In the genomic region with DNA sequence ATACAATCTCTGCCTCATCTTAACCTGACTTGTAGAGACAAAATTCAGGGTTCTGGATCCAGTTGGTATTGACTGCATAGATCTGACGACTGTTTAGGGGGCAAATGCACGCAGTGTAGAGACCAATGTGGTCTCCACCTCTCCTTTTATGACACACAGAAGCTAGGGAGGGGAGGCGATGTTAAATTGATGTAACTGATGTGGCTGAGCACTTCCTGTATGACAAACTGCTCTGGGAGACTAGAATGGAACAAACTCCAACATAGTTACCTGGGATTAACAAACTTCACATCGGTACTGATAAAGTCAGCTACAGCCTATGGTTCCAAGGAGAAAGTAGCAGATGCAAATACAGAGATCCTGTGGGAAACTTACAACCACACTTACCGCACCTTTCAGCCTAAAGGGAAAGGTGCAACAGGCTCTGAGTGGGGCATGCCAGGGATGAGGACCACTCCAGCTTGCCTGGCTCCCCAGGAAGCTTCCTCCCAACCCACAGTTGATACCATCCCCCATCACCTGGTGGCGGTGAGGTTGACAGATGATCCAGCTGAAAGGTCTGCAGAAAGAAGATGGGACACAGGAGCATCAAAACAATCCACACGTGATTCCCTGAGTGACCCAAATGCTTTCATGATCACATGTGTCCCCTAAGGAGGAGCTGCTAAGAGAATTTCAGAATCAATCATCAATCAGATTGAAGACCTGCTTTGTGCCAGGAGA, we compare ENCODE assay signal across 15 cellular contexts.
DNase-seq lines count a peak whose midpoint lies in the region; ATAC-seq and TF ChIP-seq lines count a peak whose summit lies in the region.
"Had no signal": no experiment of that assay in that cellular context is flagged by ENCODE, and none has a peak within 500 bp of the region (broad histone marks: within the 10 kb centered on the region; RNA-seq: fewer than 3 reads in every experiment).

No MANE protein-coding gene starts in this region.

- no peaks in the 10 kb centered on the region for H3K27me3 Mint-ChIP-seq in activated T-cell treated with anti-CD3 and anti-CD28 coated beads, Interleukin-2, amount 50 U/mL, for 72 hours (ENCODE audit: low read depth)
- no peaks in the 10 kb centered on the region for H3K27me3 Mint-ChIP-seq in stimulated activated naive CD8-positive, alpha-beta T cell treated with anti-CD3 and anti-CD28 coated beads, Interleukin-15, Interleukin-2, amounts not matched to agents 100 ng/mL and 50 ng/mL, for 24 hours
- H3K27me3 Mint-ChIP-seq: brain had no signal

- peak overlapping the region; percentile 62 for H3K27ac Mint-ChIP-seq in activated T-cell treated with anti-CD3 and anti-CD28 coated beads, Interleukin-2, amount 50 U/mL, for 72 hours
- H3K27ac Mint-ChIP-seq in stimulated activated naive CD8-positive, alpha-beta T cell treated with anti-CD3 and anti-CD28 coated beads, Interleukin-15, Interleukin-2, amounts not matched to agents 100 ng/mL and 50 ng/mL, for 24 hours: peak overlapping the region; percentile 75

- no peak for TF ChIP-seq CTCF in RWPE1 (conservative IDR thresholded peaks at IDR 0.05; ENCODE audit: low read depth)

- no peak overlapping the region for H3K4me3 ChIP-seq in effector memory CD4-positive, alpha-beta T cell (ENCODE audit: insufficient read depth, low read depth, low read length, poor library complexity, severe bottlenecking)
- H3K4me3 ChIP-seq: gastroesophageal sphincter, tibial nerve had no signal

- no peaks in the 10 kb centered on the region for H3K9me3 ChIP-seq in effector memory CD4-positive, alpha-beta T cell (ENCODE audit: control insufficient read depth, low read length)
- H3K9me3 ChIP-seq: gastroesophageal sphincter had no signal

- peak; percentile 27 to 41 for DNase-seq in activated T-cell treated with anti-CD3 and anti-CD28 coated beads, Interleukin-2, amount 50 U/mL, for 72 hours
- DNase-seq in activated T-cell treated with anti-CD3 and anti-CD28 coated beads, Interleukin-2, amount 50 U/mL, for 48 hours: no peak
- DNase-seq in RWPE1 (ENCODE audit: low spot score) (no peak), DMS 273 treated with DMSO at 0.1 percent for 48 hours (lab: John Stamatoyannopoulos, UW) (no peak), C1 segment of cervical spinal cord (lab: John Stamatoyannopoulos, UW) (no peak)
- DNase-seq in effector memory CD4-positive, alpha-beta T cell: no peak
- DNase-seq: islet precursor cell, KG1, NCI-H1694, NCI-H510A treated with DMSO at 0.1 percent for 48 hours had no signal

- no peaks in the 10 kb centered on the region for H3K36me3 ChIP-seq in effector memory CD4-positive, alpha-beta T cell (ENCODE audit: control insufficient read depth, insufficient read depth, low read length)
- H3K36me3 ChIP-seq: gastroesophageal sphincter, tibial nerve had no signal

- CTCF ChIA-PET in RWPE1 (lab: Yijun Ruan, JAX): interaction anchor here (0.6 kb wide), 1 partner anchor 286 kb away, joined by 4 read pairs; no protein-coding TSS in a partner anchor

- H3K4me1 ChIP-seq in effector memory CD4-positive, alpha-beta T cell (ENCODE audit: control insufficient read depth, insufficient read depth, low read length, poor library complexity, severe bottlenecking): peaks cover 41% of the 10 kb centered on the region

- H3K4me3 Mint-ChIP-seq in activated T-cell treated with anti-CD3 and anti-CD28 coated beads, Interleukin-2, amount 50 U/mL, for 72 hours: peak overlapping the region; percentile 13 to 50
- peak overlapping the region; percentile 49 for H3K4me3 Mint-ChIP-seq in stimulated activated naive CD8-positive, alpha-beta T cell treated with anti-CD3 and anti-CD28 coated beads, Interleukin-15, Interleukin-2, amounts not matched to agents 100 ng/mL and 50 ng/mL, for 24 hours
- H3K4me3 Mint-ChIP-seq: brain had no signal

- peaks cover 2 to 4% of the 10 kb centered on the region in 2 donors for H3K36me3 Mint-ChIP-seq in activated T-cell treated with anti-CD3 and anti-CD28 coated beads, Interleukin-2, amount 50 U/mL, for 72 hours (ENCODE audit: insufficient read depth in 2 of 2)
- H3K36me3 Mint-ChIP-seq in stimulated activated naive CD8-positive, alpha-beta T cell treated with anti-CD3 and anti-CD28 coated beads, Interleukin-15, Interleukin-2, amounts not matched to agents 100 ng/mL and 50 ng/mL, for 24 hours (ENCODE audit: low read depth): no peaks in the 10 kb centered on the region

- peak; percentile 78 to 88 for ATAC-seq in activated T-cell treated with anti-CD3 and anti-CD28 coated beads, Interleukin-2, amount 50 U/mL, for 72 hours (replicated peaks in 1 of 2)
- no peak for ATAC-seq in HG02973 (IDR thresholded peaks at IDR 0.05; ENCODE audit: unreplicated experiment)

- peaks cover 0 to 3% of the 10 kb centered on the region in 2 donors for H3K9me3 Mint-ChIP-seq in activated T-cell treated with anti-CD3 and anti-CD28 coated beads, Interleukin-2, amount 50 U/mL, for 72 hours
- H3K9me3 Mint-ChIP-seq in stimulated activated naive CD8-positive, alpha-beta T cell treated with anti-CD3 and anti-CD28 coated beads, Interleukin-15, Interleukin-2, amounts not matched to agents 100 ng/mL and 50 ng/mL, for 24 hours: no peaks in the 10 kb centered on the region

- POLR2A ChIA-PET in RWPE1 (lab: Yijun Ruan, JAX; ENCODE audit: low non-redundant PET): no interaction called here

- peaks cover 46% of the 10 kb centered on the region for H3K4me1 Mint-ChIP-seq in activated T-cell treated with anti-CD3 and anti-CD28 coated beads, Interleukin-2, amount 50 U/mL, for 72 hours (ENCODE audit: low read depth)
- peaks cover 46% of the 10 kb centered on the region for H3K4me1 Mint-ChIP-seq in stimulated activated naive CD8-positive, alpha-beta T cell treated with anti-CD3 and anti-CD28 coated beads, Interleukin-15, Interleukin-2, amounts not matched to agents 100 ng/mL and 50 ng/mL, for 24 hours (ENCODE audit: low read depth)

- H3K27ac ChIP-seq in RWPE1: peak overlapping the region; percentile 93
- H3K27ac ChIP-seq in effector memory CD4-positive, alpha-beta T cell (ENCODE audit: insufficient read depth, low read length, poor library complexity, severe bottlenecking): peak overlapping the region; percentile 12

- H3K27me3 ChIP-seq in effector memory CD4-positive, alpha-beta T cell (replicated peaks; ENCODE audit: control insufficient read depth, insufficient read depth, low read length, poor library complexity, severe bottlenecking): no peaks in the 10 kb centered on the region
- H3K27me3 ChIP-seq: gastroesophageal sphincter, tibial nerve had no signal

Comparison
In these comparisons a context has a peak if more than half of its experiments do, and no peak if none do; other contexts are left out.
1. DNase-seq: peak in activated T-cell treated with anti-CD3 and anti-CD28 coated beads, Interleukin-2, amount 50 U/mL, for 72 hours (2 of 2); none in activated T-cell treated with anti-CD3 and anti-CD28 coated beads, Interleukin-2, amount 50 U/mL, for 48 hours (0 of 2), RWPE1 (single experiment), effector memory CD4-positive, alpha-beta T cell (0 of 3), DMS 273 treated with DMSO at 0.1 percent for 48 hours (single experiment) and C1 segment of cervical spinal cord (0 of 14).